ENCODE assay signal across 2 cellular contexts in the genomic region with DNA sequence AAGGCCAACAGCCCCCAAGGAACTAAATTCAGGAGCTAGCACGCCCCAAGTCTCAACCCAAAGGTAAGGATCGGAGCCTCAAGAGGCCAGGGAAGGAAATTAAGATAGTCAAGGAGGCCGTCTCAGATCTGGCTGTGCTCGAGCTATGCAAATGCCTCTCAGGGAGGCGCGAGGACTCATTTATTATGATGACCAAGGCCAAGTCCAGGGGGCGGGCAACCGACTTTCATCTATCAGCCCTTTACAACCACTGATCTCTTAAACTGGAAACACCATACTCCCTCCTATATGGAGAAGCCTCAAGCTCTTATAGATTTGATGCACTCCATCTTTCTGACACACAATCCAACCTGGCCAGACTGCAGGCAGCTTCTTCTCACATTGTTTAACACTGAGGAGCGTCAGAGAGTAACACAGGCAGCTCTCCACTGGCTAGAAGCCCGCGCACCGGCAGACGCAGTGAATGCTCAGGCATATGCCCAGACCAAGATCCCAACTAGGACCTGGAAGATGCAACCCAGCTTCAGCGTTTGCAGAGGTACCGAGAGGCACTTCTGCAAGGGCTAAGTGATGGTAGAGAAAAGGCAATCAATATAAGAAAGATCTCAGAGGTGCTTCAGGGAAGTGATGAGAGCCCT.
A peak's percentile ranks its signal among the peaks of the same experiment; 100 is the strongest.
TF ChIP-seq lines count a peak whose summit lies in the region.

No MANE protein-coding gene starts in this region.

TF ChIP-seq in GM12878, 131 proteins besides CTCF, POLR2A, EP300 and RAD21:
- TF ChIP-seq, protein P1, sequence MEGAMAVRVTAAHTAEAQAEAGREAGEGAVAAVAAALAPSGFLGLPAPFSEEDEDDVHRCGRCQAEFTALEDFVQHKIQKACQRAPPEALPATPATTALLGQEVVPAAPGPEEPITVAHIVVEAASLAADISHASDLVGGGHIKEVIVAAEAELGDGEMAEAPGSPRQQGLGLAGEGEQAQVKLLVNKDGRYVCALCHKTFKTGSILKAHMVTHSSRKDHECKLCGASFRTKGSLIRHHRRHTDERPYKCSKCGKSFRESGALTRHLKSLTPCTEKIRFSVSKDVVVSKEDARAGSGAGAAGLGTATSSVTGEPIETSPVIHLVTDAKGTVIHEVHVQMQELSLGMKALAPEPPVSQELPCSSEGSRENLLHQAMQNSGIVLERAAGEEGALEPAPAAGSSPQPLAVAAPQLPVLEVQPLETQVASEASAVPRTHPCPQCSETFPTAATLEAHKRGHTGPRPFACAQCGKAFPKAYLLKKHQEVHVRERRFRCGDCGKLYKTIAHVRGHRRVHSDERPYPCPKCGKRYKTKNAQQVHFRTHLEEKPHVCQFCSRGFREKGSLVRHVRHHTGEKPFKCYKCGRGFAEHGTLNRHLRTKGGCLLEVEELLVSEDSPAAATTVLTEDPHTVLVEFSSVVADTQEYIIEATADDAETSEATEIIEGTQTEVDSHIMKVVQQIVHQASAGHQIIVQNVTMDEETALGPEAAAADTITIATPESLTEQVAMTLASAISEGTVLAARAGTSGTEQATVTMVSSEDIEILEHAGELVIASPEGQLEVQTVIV (IDR thresholded peaks at IDR 0.05; ENCODE audit: borderline replicate concordance, partially characterized antibody), result no peak
- TF ChIP-seq POU2F2 (IDR thresholded peaks at IDR 0.05; ENCODE audit: borderline replicate concordance, low read depth, low read length), result peak; percentile 27; the same call in 1 of the 3 replicates

TF ChIP-seq in HEK293T, 16 proteins besides CTCF, POLR2A, EP300 and RAD21:
- TF ChIP-seq, protein P2, sequence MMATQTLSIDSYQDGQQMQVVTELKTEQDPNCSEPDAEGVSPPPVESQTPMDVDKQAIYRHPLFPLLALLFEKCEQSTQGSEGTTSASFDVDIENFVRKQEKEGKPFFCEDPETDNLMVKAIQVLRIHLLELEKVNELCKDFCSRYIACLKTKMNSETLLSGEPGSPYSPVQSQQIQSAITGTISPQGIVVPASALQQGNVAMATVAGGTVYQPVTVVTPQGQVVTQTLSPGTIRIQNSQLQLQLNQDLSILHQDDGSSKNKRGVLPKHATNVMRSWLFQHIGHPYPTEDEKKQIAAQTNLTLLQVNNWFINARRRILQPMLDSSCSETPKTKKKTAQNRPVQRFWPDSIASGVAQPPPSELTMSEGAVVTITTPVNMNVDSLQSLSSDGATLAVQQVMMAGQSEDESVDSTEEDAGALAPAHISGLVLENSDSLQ (IDR thresholded peaks at IDR 0.05), result no peak
- TF ChIP-seq ARNT (IDR thresholded peaks at IDR 0.05) (no peak), FOXM1 (IDR thresholded peaks at IDR 0.05; ENCODE audit: borderline replicate concordance) (no peak)
